8 cellular contexts compared by ENCODE assay signal in the genomic region with DNA sequence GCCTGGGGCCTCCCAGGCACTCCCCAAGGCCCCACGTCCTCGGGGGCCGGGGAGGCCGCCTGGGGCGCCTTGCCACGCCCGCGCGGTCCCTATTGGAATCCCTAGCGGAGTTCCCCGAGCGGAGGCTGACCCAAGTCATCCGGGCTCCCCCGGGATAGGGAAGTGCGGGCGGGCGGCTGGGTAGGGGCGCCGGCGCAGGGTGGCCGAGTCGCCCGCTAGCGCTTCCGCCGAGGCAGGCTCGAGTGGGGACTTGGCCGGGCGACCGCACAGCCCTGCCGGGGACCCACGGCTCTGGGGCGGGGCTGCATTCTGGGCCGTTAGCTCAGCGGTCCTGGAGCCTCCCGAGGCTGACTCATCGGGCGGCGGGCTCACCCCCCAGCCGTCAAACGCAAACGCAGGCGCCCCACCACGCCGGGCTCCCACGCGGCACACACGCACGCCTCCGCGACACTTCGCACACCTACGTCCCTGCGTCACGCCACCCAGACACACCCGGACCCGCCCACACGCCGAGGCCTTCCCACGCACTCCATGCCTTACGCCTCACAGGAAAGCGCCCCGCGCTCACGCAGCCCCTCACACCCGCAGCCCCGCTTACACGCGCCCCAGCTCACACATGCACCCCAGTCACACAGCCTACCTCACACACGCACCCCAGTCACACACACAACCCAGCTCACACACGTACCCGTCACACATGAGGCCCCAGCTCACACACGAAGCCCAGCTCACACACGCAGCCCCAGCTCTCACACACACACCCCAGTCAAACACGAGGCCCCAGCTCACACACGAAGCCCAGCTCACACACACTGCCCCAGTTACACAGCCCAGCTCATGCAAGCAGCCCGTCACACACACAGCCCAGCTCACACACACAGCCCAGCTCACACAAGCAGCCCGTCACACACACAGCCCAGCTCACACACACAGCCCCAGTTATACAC. TPM values are rescaled to one million over a fixed set of nuclear protein-coding genes. Genes with fewer than 3 reads are reported as not detected.
DNase-seq lines count a peak whose midpoint lies in the region; FAIRE-seq and TF ChIP-seq lines count a peak whose summit lies in the region.

No MANE protein-coding gene starts in this region.

- H3K4me1 Mint-ChIP-seq in chondrocyte (ENCODE audit: low read depth) = peaks cover 76% of the 10 kb centered on the region

- FAIRE-seq in HTR-8/SVneo (lab: Jason Lieb, UNC) = peak; percentile 99

- no peak for TF ChIP-seq CTCF in chondrocyte (IDR thresholded peaks at IDR 0.05)

- peak overlapping the region; percentile 79 for H3K4me3 Mint-ChIP-seq in chondrocyte (ENCODE audit: unreplicated experiment)

- DNase-seq in AG08396 (ENCODE audit: low spot score) (peak; percentile 88), HTR-8/SVneo (ENCODE audit: insufficient read length, low spot score) (peak; percentile 59), chondrocyte (ENCODE audit: low spot score) (peak; percentile 93), left kidney (ENCODE audit: low read depth, low spot score) (peak; percentile 64), NCI-H1436 (lab: John Stamatoyannopoulos, UW) (no peak), GM19240 (ENCODE audit: insufficient read length, low spot score) (no peak)
- peak; percentile 92 to 95 for DNase-seq in activated CD4-positive, alpha-beta T cell treated with anti-CD3 and anti-CD28 coated beads for 4 hours
- DNase-seq in stimulated activated CD4-positive, alpha-beta T cell treated with anti-CD3 and anti-CD28 coated beads, Interleukin-1b, Interleukin-23, amount 100 ng/mL, for 48 hours = peak; percentile 63

- no peaks in the 10 kb centered on the region for H3K27me3 Mint-ChIP-seq in chondrocyte (ENCODE audit: low read depth)

- no peaks in the 10 kb centered on the region for H3K36me3 Mint-ChIP-seq in chondrocyte (ENCODE audit: low read depth)

- peak overlapping the region; percentile 96 for H3K27ac Mint-ChIP-seq in chondrocyte (ENCODE audit: unreplicated experiment)

- no peaks in the 10 kb centered on the region for H3K9me3 Mint-ChIP-seq in chondrocyte (ENCODE audit: low read depth)

RNA-seq across cellular contexts. Expression of a gene that starts 1.1 kb away (rescaled TPM):
- total RNA-seq in chondrocyte = 164 to 271 TPM (median 179 TPM) in 3 replicates

RNA-seq across cellular contexts. Expression of a gene that starts 36.3 kb away (rescaled TPM):
- total RNA-seq in chondrocyte = 233 to 265 TPM (median 240 TPM) in 3 replicates

RNA-seq across cellular contexts. Expression of a gene that starts 42.8 kb away (rescaled TPM):
- 16.2 to 22.7 TPM (median 16.6 TPM) in 3 replicates for total RNA-seq in chondrocyte

Comparison
In these comparisons a context has a peak if more than half of its experiments do, and no peak if none do; other contexts are left out.
1. DNase-seq: peak in AG08396 (single experiment), HTR-8/SVneo (single experiment), activated CD4-positive, alpha-beta T cell treated with anti-CD3 and anti-CD28 coated beads for 4 hours (2 of 2), chondrocyte (single experiment), left kidney (single experiment) and stimulated activated CD4-positive, alpha-beta T cell treated with anti-CD3 and anti-CD28 coated beads, Interleukin-1b, Interleukin-23, amount 100 ng/mL, for 48 hours (single experiment); none in NCI-H1436 (single experiment) and GM19240 (single experiment).